In genomic region chr17:19897108-19897854, GRCh38 we compare ENCODE assay signal across 10 cellular contexts. TPM values are rescaled to one million over a fixed set of nuclear protein-coding genes. Genes with fewer than 3 reads are reported as not detected.
A peak's percentile ranks its signal among the peaks of the same experiment; 100 is the strongest.
DNase-seq lines count a peak whose midpoint lies in the region; ATAC-seq and TF ChIP-seq lines count a peak whose summit lies in the region.
"Had no signal": no experiment of that assay in that cellular context is flagged by ENCODE, and none has a peak within 500 bp of the region (broad histone marks: within the 10 kb centered on the region; RNA-seq: fewer than 3 reads in every experiment).

No MANE protein-coding gene starts in this region.

- intact Hi-C loops in right cardiac atrium (cut with DNase I), result no loop called here

- peaks cover 7% of the 10 kb centered on the region for H3K36me3 Mint-ChIP-seq in HFFc6 (ENCODE audit: low read depth)
- peaks cover 5% of the 10 kb centered on the region; the same call in 1 of the 2 replicates for H3K36me3 Mint-ChIP-seq in WTC11
- peaks cover 7 to 19% of the 10 kb centered on the region in 2 donors for H3K36me3 Mint-ChIP-seq in stimulated activated naive B cell treated with anti-CD40 and anti-IgM and Interleukin-4, amounts not matched to agents 10 μg/mL and 1 μg/mL and 100 μg/mL, for 72 hours

- H4K20me1 ChIP-seq in smooth muscle cell (ENCODE audit: low read depth), result no peaks in the 10 kb centered on the region

- H3K36me3 ChIP-seq in smooth muscle cell (ENCODE audit: low read depth), result no peaks in the 10 kb centered on the region

- ATAC-seq in WTC11 (no peak; the same call in 1 of the 2 replicates), right cardiac atrium (peak; percentile 65), HG03139 (IDR thresholded peaks at IDR 0.05; ENCODE audit: unreplicated experiment) (no peak)
- ATAC-seq in stimulated activated naive B cell treated with anti-CD40 and anti-IgM and Interleukin-4, amounts not matched to agents 10 μg/mL and 1 μg/mL and 100 μg/mL, for 72 hours (replicated peaks), result no peak

- H3K27me3 Mint-ChIP-seq in HFFc6 (ENCODE audit: insufficient read depth) (no peaks in the 10 kb centered on the region), WTC11 (ENCODE audit: low read depth) (no peaks in the 10 kb centered on the region)
- no peaks in the 10 kb centered on the region for H3K27me3 Mint-ChIP-seq in stimulated activated naive B cell treated with anti-CD40 and anti-IgM and Interleukin-4, amounts not matched to agents 10 μg/mL and 1 μg/mL and 100 μg/mL, for 72 hours

- H3K27me3 ChIP-seq in right cardiac atrium (ENCODE audit: control insufficient read depth, insufficient read depth) (no peaks in the 10 kb centered on the region), smooth muscle cell (ENCODE audit: low read depth) (no peaks in the 10 kb centered on the region)
- H3K27me3 ChIP-seq: dorsolateral prefrontal cortex had no signal

- WGBS in right cardiac atrium, result 55% methylated on average over 8 of the region's 8 CpGs
- WGBS in smooth muscle cell (ENCODE audit: low lambda C conversion rate), result 97% methylated on average over 8 of the region's 8 CpGs

- H3K27ac ChIP-seq in right cardiac atrium (ENCODE audit: low read length) (no peak overlapping the region), smooth muscle cell (ENCODE audit: low read depth) (peak overlapping the region; percentile 78)
- H3K27ac ChIP-seq: dorsolateral prefrontal cortex had no signal

- H3K9me3 Mint-ChIP-seq in HFFc6, result no peaks in the 10 kb centered on the region
- H3K9me3 Mint-ChIP-seq in WTC11, result no peaks in the 10 kb centered on the region
- H3K9me3 Mint-ChIP-seq in stimulated activated naive B cell treated with anti-CD40 and anti-IgM and Interleukin-4, amounts not matched to agents 10 μg/mL and 1 μg/mL and 100 μg/mL, for 72 hours, result no peaks in the 10 kb centered on the region

- H3K4me3 ChIP-seq in right cardiac atrium (ENCODE audit: low read length) (no peak overlapping the region), smooth muscle cell (no peak overlapping the region)
- H3K4me3 ChIP-seq: dorsolateral prefrontal cortex had no signal

- H3K9ac ChIP-seq in smooth muscle cell (ENCODE audit: low read depth), result peak overlapping the region; percentile 49

- peaks cover 6% of the 10 kb centered on the region for H3K4me1 ChIP-seq in right cardiac atrium (ENCODE audit: control insufficient read depth, insufficient read depth, low read length)
- peaks cover 12% of the 10 kb centered on the region for H3K4me1 ChIP-seq in smooth muscle cell (ENCODE audit: low read depth)

- peak overlapping the region; percentile 56 for H3K4me2 ChIP-seq in smooth muscle cell

- H3K79me2 ChIP-seq in smooth muscle cell (ENCODE audit: low read depth), result no peaks in the 10 kb centered on the region

- H3K9me3 ChIP-seq in right cardiac atrium (ENCODE audit: control insufficient read depth, low read length) (no peaks in the 10 kb centered on the region), smooth muscle cell (replicated peaks; ENCODE audit: low read depth) (no peaks in the 10 kb centered on the region)

- TF ChIP-seq CTCF in HFFc6 (IDR thresholded peaks at IDR 0.05) (no peak; the same call in 1 of the 2 replicates), WTC11 (IDR thresholded peaks at IDR 0.05) (no peak), smooth muscle cell (IDR thresholded peaks at IDR 0.05; ENCODE audit: borderline replicate concordance, insufficient read depth, poor library complexity, severe bottlenecking) (no peak)

- H2AFZ ChIP-seq in smooth muscle cell (ENCODE audit: low read depth), result no peak overlapping the region

- DNase-seq in HFFc6 (peak; percentile 11), WTC11 (ENCODE audit: low spot score) (no peak), right cardiac atrium (peak; percentile 34 to 79 (median 79)), smooth muscle cell (lab: John Stamatoyannopoulos, UW; ENCODE audit: unreplicated experiment) (no peak), kidney tubule cell (ENCODE audit: low spot score) (no peak), midbrain (lab: John Stamatoyannopoulos, UW) (no peak)
- no peak for DNase-seq in stimulated activated naive B cell treated with anti-CD40 and anti-IgM and Interleukin-4, amounts not matched to agents 10 μg/mL and 1 μg/mL and 100 μg/mL, for 72 hours
- DNase-seq: NCI-H774 had no signal

- H3K27ac Mint-ChIP-seq in HFFc6 (peak overlapping the region; percentile 91), WTC11 (peak overlapping the region; percentile 8; the same call in 1 of the 2 replicates)
- no peak overlapping the region for H3K27ac Mint-ChIP-seq in stimulated activated naive B cell treated with anti-CD40 and anti-IgM and Interleukin-4, amounts not matched to agents 10 μg/mL and 1 μg/mL and 100 μg/mL, for 72 hours

- CTCF ChIA-PET in WTC11 (lab: Charles Lee), result no interaction called here

- H3K4me3 Mint-ChIP-seq in HFFc6, result peak overlapping the region; percentile 22; the same call in 1 of the 2 replicates
- H3K4me3 Mint-ChIP-seq in WTC11, result no peak overlapping the region
- H3K4me3 Mint-ChIP-seq in stimulated activated naive B cell treated with anti-CD40 and anti-IgM and Interleukin-4, amounts not matched to agents 10 μg/mL and 1 μg/mL and 100 μg/mL, for 72 hours, result no peak overlapping the region

- H3K4me1 Mint-ChIP-seq in HFFc6 (ENCODE audit: low read depth) (peaks cover 22% of the 10 kb centered on the region), WTC11 (peaks cover 6% of the 10 kb centered on the region)
- H3K4me1 Mint-ChIP-seq in stimulated activated naive B cell treated with anti-CD40 and anti-IgM and Interleukin-4, amounts not matched to agents 10 μg/mL and 1 μg/mL and 100 μg/mL, for 72 hours, result no peaks in the 10 kb centered on the region

- peaks cover 5% of the 10 kb centered on the region for H3F3A ChIP-seq in smooth muscle cell (ENCODE audit: low read depth)

- POLR2A ChIA-PET in WTC11 (lab: Charles Lee), result no interaction called here

TF ChIP-seq in WTC11, 78 proteins besides CTCF, POLR2A, EP300 and RAD21:
- no peak for TF ChIP-seq JAZF1 (CRISPR knock-in tag; IDR thresholded peaks at IDR 0.05)
- TF ChIP-seq ZNF232 (CRISPR knock-in tag; IDR thresholded peaks at IDR 0.05), result no peak
- no peak for TF ChIP-seq NFE2L1 (CRISPR knock-in tag; IDR thresholded peaks at IDR 0.05)
- no peak for TF ChIP-seq TP53 (CRISPR knock-in tag; IDR thresholded peaks at IDR 0.05)
- TF ChIP-seq PRRX2 (CRISPR knock-in tag; IDR thresholded peaks at IDR 0.05), result no peak
- no peak for TF ChIP-seq GRHL2 (CRISPR knock-in tag; IDR thresholded peaks at IDR 0.05; ENCODE audit: insufficient replicate concordance, severe bottlenecking)
- TF ChIP-seq ZNF423 (CRISPR knock-in tag; IDR thresholded peaks at IDR 0.05), result no peak

RNA-seq across cellular contexts. Expression of gene ULK2, which starts 29.5 kb away (rescaled TPM):
- 10 to 100 TPM in 1 of 6 experiments, 1 to 10 TPM in 5; 4.2 to 10.4 (median 6.3) TPM for total RNA-seq in HFFc6 (2021; fragmentation: NEBNext Ultra II Directional; extraction: Animal tissue kit (Norgen Biotek cat#: 25700))
- 5.1 to 7.8 TPM (median 7.8 TPM) in 3 replicates for total RNA-seq in WTC11 (2021)
- 10 to 100 TPM; 13.8 to 16.9 (median 15.8) TPM for total RNA-seq in right cardiac atrium
- 5.8 TPM for polyA plus RNA-seq in right cardiac atrium
- total RNA-seq in smooth muscle cell, result 15.6 and 24.0 TPM in 2 replicates
- 9.7 and 10.3 TPM in 2 replicates for polyA plus RNA-seq in smooth muscle cell

Comparison
In these comparisons a context has a peak if more than half of its experiments do, and no peak if none do; other contexts are left out.
1. DNase-seq: peak in HFFc6 (single experiment) and right cardiac atrium (3 of 3); none in WTC11 (single experiment), smooth muscle cell (single experiment), kidney tubule cell (single experiment), midbrain (single experiment) and stimulated activated naive B cell treated with anti-CD40 and anti-IgM and Interleukin-4, amounts not matched to agents 10 μg/mL and 1 μg/mL and 100 μg/mL, for 72 hours (single experiment).
2. ATAC-seq: peak in right cardiac atrium (2 of 2); none in WTC11 (single experiment), stimulated activated naive B cell treated with anti-CD40 and anti-IgM and Interleukin-4, amounts not matched to agents 10 μg/mL and 1 μg/mL and 100 μg/mL, for 72 hours (0 of 2) and HG03139 (single experiment).